Comparison of ENCODE assay signal across 22 cellular contexts in genomic region chr1:5920201-5920600, GRCh38.
A peak's percentile ranks its signal among the peaks of the same experiment; 100 is the strongest.
DNase-seq lines count a peak whose midpoint lies in the region; ATAC-seq, FAIRE-seq and TF ChIP-seq lines count a peak whose summit lies in the region.
"Had no signal": no experiment of that assay in that cellular context is flagged by ENCODE, and none has a peak within 500 bp of the region (broad histone marks: within the 10 kb centered on the region; RNA-seq: fewer than 3 reads in every experiment).

No MANE protein-coding gene starts in this region.

- H3K9me3 ChIP-seq in right atrium auricular region (no peaks in the 10 kb centered on the region), heart left ventricle (no peaks in the 10 kb centered on the region), HepG2 (ENCODE audit: low read length) (no peaks in the 10 kb centered on the region)
- H3K9me3 ChIP-seq: A549, Caco-2 had no signal

- DNase-seq in activated CD8-positive, alpha-beta memory T cell treated with anti-CD3 and anti-CD28 coated beads for 24 hours, result peak; percentile 50
- DNase-seq in activated CD8-positive, alpha-beta memory T cell treated with anti-CD3 and anti-CD28 coated beads, Interleukin-2, amount 50 U/mL, for 48 hours, result no peak
- peak; percentile 54 for DNase-seq in right atrium auricular region (ENCODE audit: low spot score)
- DNase-seq in heart left ventricle, result no peak
- peak; percentile 63 for DNase-seq in posterior vena cava (ENCODE audit: low spot score)
- no peak for DNase-seq in HepG2 (ENCODE audit: low spot score)
- no peak for DNase-seq in T1000 (lab: John Stamatoyannopoulos, UW)
- DNase-seq: AML-193; Caco-2; CD4-positive, alpha-beta T cell; DMS153; DMS79; GDM1; GOT3; H7; HFFc6 had no signal

- H4K20me1 ChIP-seq in HepG2 (ENCODE audit: insufficient read depth, low read length), result no peaks in the 10 kb centered on the region

- in situ Hi-C loops in HepG2 (cut with HindIII; ENCODE audit: extremely low pct_ligation_motif_present, low pct_unique_long_range_greater_than_20kb), result no loop called here

- H3K27me3 ChIP-seq in right atrium auricular region (no peaks in the 10 kb centered on the region), heart left ventricle (no peaks in the 10 kb centered on the region), HepG2 (ENCODE audit: control insufficient read depth in 1 of 2, insufficient read depth in 2 of 2, low read length in 2 of 2) (no peaks in the 10 kb centered on the region)

- no peak for TF ChIP-seq EP300 in HepG2 (IDR thresholded peaks at IDR 0.05; ENCODE audit: low read depth in 2 of 2, low read length in 2 of 2)
- no peak for TF ChIP-seq EP300 in HepG2 (CRISPR knock-in tag; IDR thresholded peaks at IDR 0.05; ENCODE audit: borderline replicate concordance)

- intact Hi-C loops in heart left ventricle (cut with DNase I) (no loop called here), posterior vena cava (cut with DNase I) (no loop called here), HepG2 (cut with micrococcal nuclease; ENCODE audit: unreplicated experiment) (no loop called here)

- no peak overlapping the region for H2AFZ ChIP-seq in HepG2 (ENCODE audit: low read length)

- no peak for TF ChIP-seq POLR2A in heart left ventricle (IDR thresholded peaks at IDR 0.05)
- no peak for TF ChIP-seq POLR2A in HepG2 (IDR thresholded peaks at IDR 0.05; ENCODE audit: insufficient read depth in 1 of 2, low read depth in 2 of 2, low read length in 2 of 2)

- no peaks in the 10 kb centered on the region for H3K79me2 ChIP-seq in HepG2 (ENCODE audit: insufficient read depth, low read length)

- 95 to 98% (median 97%) methylated on average over 17 of the region's 17 CpGs for WGBS in heart left ventricle, 4 donors
- WGBS in HepG2 (ENCODE audit: low lambda C conversion rate), result 95% methylated on average over 11 of the region's 17 CpGs

- H3K4me3 ChIP-seq in right atrium auricular region (no peak overlapping the region), heart left ventricle (no peak overlapping the region), HepG2 (replicated peaks in 1 of 3; ENCODE audit: insufficient read depth in 1 of 3, low read depth in 2 of 3, low read length in 3 of 3) (no peak overlapping the region)
- H3K4me3 ChIP-seq: A549 had no signal

- H3K4me1 ChIP-seq in right atrium auricular region (no peaks in the 10 kb centered on the region), heart left ventricle (peaks cover 0 to 6% (median 0%) of the 10 kb centered on the region in 12 donors), HepG2 (ENCODE audit: insufficient read depth, low read length) (peaks cover 19% of the 10 kb centered on the region)
- H3K4me1 ChIP-seq: A549, Caco-2 had no signal

- POLR2A ChIA-PET in HepG2 (lab: Yijun Ruan, JAX), result no interaction called here

- no TSS peak for BruUV-seq in HepG2 (replicated peaks; lab: Mats Ljungman, UMichigan)

- TF ChIP-seq CTCF in right atrium auricular region (IDR thresholded peaks at IDR 0.05) (no peak), heart left ventricle (IDR thresholded peaks at IDR 0.05) (no peak), HepG2 (CRISPR knock-in tag; IDR thresholded peaks at IDR 0.05) (no peak)

- no peak overlapping the region for H3K9ac ChIP-seq in HepG2 (ENCODE audit: insufficient read depth, low read depth, low read length)

- H3K4me2 ChIP-seq in HepG2 (ENCODE audit: low read depth, low read length), result no peak overlapping the region
- H3K4me2 ChIP-seq: A549 had no signal

- no peak for FAIRE-seq in HepG2 (lab: Jason Lieb, UNC)
- FAIRE-seq: A549, HTR-8/SVneo had no signal

- H3K27ac ChIP-seq in right atrium auricular region (no peak overlapping the region), heart left ventricle (no peak overlapping the region), HepG2 (ENCODE audit: extremely low read length, insufficient read depth, low read length) (no peak overlapping the region)
- H3K27ac ChIP-seq: 22Rv1, A549, C4-2B had no signal

- no peak for TF ChIP-seq RAD21 in HepG2 (CRISPR knock-in tag; IDR thresholded peaks at IDR 0.05)

- ATAC-seq in heart left ventricle (no peak), HepG2 (no peak), GM19324 (IDR thresholded peaks at IDR 0.05; ENCODE audit: low FRiP score, unreplicated experiment) (no peak)
- ATAC-seq: A549, HCT116 had no signal

- CTCF ChIA-PET in HepG2 (lab: Yijun Ruan, JAX; ENCODE audit: low intra/inter-chr PET ratio, low total read pairs), result no interaction called here

- H3K36me3 ChIP-seq in right atrium auricular region, result no peaks in the 10 kb centered on the region
- H3K36me3 ChIP-seq in heart left ventricle, result peaks cover 0 to 6% (median 0%) of the 10 kb centered on the region in 9 donors
- peaks cover 2 to 11% of the 10 kb centered on the region in 2 experiments; a peak in 4 of 5 replicates for H3K36me3 ChIP-seq in HepG2 (replicated peaks in 1 of 2; ENCODE audit: control insufficient read depth in 1 of 2, insufficient read depth in 2 of 2, low read length in 2 of 2)

TF ChIP-seq in HepG2, 621 proteins besides CTCF, POLR2A, EP300 and RAD21:
- TF ChIP-seq TSC22D2 (CRISPR knock-in tag; IDR thresholded peaks at IDR 0.05; ENCODE audit: borderline replicate concordance), result no peak
- no peak for TF ChIP-seq SMAD3 (CRISPR knock-in tag; IDR thresholded peaks at IDR 0.05)
- TF ChIP-seq AFF4 (CRISPR knock-in tag; IDR thresholded peaks at IDR 0.05), result no peak
- no peak for TF ChIP-seq FOXK2 (IDR thresholded peaks at IDR 0.05)
- TF ChIP-seq NFIB (CRISPR knock-in tag; IDR thresholded peaks at IDR 0.05; ENCODE audit: borderline replicate concordance), result no peak
- no peak for TF ChIP-seq PRDM4 (CRISPR knock-in tag; IDR thresholded peaks at IDR 0.05; ENCODE audit: borderline replicate concordance)
- no peak for TF ChIP-seq ATF2 (CRISPR knock-in tag; IDR thresholded peaks at IDR 0.05)
TF ChIP-seq in HepG2: peak in this region for 0.

Comparison
In these comparisons a context has a peak if more than half of its experiments do, and no peak if none do; other contexts are left out.
1. DNase-seq: peak in activated CD8-positive, alpha-beta memory T cell treated with anti-CD3 and anti-CD28 coated beads for 24 hours (single experiment), right atrium auricular region (single experiment) and posterior vena cava (single experiment); none in activated CD8-positive, alpha-beta memory T cell treated with anti-CD3 and anti-CD28 coated beads, Interleukin-2, amount 50 U/mL, for 48 hours (single experiment), heart left ventricle (0 of 5), HepG2 (single experiment) and T1000 (single experiment).